ENCODE assay signal across 1 cellular context in the genomic region with DNA sequence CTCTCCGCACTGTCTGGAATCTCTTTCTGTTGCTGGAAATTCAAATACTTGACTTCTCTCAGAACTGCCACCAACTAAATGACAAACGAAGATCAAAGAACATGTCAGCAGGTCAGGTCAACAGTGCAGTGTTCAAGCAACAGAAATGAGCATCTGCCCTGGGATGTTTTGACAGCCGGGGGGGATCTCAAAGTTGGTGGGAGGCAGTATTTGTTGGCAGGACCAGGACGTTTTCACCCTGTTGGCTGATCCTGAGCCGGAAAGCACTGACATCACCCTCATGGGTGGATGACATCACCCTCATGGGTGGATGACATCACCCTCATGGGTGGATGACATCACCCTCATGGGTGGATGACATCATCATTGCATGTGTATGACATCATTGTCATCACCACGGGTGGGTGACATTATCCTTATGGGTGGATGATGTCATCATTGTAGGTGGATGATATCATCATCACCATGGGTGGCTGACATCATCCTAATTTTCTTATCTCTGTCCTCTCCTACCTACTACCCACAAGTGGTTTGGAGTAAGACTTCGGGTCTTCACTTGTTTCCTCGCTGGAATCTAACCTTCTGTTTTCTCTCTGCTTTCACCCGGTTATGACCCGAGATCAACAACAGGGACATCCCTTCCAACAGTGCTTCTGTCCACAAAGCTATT.
TF ChIP-seq lines count a peak whose summit lies in the region.

No MANE protein-coding gene starts in this region.

TF ChIP-seq in GM12878, 131 proteins besides CTCF, POLR2A, EP300 and RAD21 (continued from another document):
- TF ChIP-seq, protein P1, sequence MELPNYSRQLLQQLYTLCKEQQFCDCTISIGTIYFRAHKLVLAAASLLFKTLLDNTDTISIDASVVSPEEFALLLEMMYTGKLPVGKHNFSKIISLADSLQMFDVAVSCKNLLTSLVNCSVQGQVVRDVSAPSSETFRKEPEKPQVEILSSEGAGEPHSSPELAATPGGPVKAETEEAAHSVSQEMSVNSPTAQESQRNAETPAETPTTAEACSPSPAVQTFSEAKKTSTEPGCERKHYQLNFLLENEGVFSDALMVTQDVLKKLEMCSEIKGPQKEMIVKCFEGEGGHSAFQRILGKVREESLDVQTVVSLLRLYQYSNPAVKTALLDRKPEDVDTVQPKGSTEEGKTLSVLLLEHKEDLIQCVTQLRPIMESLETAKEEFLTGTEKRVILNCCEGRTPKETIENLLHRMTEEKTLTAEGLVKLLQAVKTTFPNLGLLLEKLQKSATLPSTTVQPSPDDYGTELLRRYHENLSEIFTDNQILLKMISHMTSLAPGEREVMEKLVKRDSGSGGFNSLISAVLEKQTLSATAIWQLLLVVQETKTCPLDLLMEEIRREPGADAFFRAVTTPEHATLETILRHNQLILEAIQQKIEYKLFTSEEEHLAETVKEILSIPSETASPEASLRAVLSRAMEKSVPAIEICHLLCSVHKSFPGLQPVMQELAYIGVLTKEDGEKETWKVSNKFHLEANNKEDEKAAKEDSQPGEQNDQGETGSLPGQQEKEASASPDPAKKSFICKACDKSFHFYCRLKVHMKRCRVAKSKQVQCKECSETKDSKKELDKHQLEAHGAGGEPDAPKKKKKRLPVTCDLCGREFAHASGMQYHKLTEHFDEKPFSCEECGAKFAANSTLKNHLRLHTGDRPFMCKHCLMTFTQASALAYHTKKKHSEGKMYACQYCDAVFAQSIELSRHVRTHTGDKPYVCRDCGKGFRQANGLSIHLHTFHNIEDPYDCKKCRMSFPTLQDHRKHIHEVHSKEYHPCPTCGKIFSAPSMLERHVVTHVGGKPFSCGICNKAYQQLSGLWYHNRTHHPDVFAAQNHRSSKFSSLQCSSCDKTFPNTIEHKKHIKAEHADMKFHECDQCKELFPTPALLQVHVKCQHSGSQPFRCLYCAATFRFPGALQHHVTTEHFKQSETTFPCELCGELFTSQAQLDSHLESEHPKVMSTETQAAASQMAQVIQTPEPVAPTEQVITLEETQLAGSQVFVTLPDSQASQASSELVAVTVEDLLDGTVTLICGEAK (IDR thresholded peaks at IDR 0.05; ENCODE audit: borderline replicate concordance), result no peak
- TF ChIP-seq, protein P2, sequence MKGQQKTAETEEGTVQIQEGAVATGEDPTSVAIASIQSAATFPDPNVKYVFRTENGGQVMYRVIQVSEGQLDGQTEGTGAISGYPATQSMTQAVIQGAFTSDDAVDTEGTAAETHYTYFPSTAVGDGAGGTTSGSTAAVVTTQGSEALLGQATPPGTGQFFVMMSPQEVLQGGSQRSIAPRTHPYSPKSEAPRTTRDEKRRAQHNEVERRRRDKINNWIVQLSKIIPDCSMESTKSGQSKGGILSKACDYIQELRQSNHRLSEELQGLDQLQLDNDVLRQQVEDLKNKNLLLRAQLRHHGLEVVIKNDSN (IDR thresholded peaks at IDR 0.05; ENCODE audit: borderline replicate concordance, extremely low read length, insufficient read depth, low read depth, low read length), result no peak
- TF ChIP-seq MTA3 (IDR thresholded peaks at IDR 0.05; ENCODE audit: borderline replicate concordance, low read length) (no peak), SMAD5 (IDR thresholded peaks at IDR 0.05; ENCODE audit: low read depth) (no peak), CREB1 (IDR thresholded peaks at IDR 0.05; ENCODE audit: low read depth) (peak; percentile 97), RB1 (IDR thresholded peaks at IDR 0.05; ENCODE audit: borderline replicate concordance) (no peak), TARDBP (IDR thresholded peaks at IDR 0.05; ENCODE audit: borderline replicate concordance) (no peak), CEBPB (IDR thresholded peaks at IDR 0.05; ENCODE audit: borderline replicate concordance in 1 of 2, low read depth in 2 of 2, low read length in 2 of 2) (no peak), RELA (IDR thresholded peaks at IDR 0.05; ENCODE audit: borderline replicate concordance, partially characterized antibody) (no peak), NBN (IDR thresholded peaks at IDR 0.05) (no peak), MEF2B (IDR thresholded peaks at IDR 0.05; ENCODE audit: partially characterized antibody, poor library complexity, severe bottlenecking) (no peak), CBX3 (IDR thresholded peaks at IDR 0.05; ENCODE audit: borderline replicate concordance, low read depth) (no peak), PAX8 (IDR thresholded peaks at IDR 0.05) (no peak), JUNB (IDR thresholded peaks at IDR 0.05) (peak; percentile 47; the same call in 1 of the 2 replicates)
- TF ChIP-seq, protein P3, sequence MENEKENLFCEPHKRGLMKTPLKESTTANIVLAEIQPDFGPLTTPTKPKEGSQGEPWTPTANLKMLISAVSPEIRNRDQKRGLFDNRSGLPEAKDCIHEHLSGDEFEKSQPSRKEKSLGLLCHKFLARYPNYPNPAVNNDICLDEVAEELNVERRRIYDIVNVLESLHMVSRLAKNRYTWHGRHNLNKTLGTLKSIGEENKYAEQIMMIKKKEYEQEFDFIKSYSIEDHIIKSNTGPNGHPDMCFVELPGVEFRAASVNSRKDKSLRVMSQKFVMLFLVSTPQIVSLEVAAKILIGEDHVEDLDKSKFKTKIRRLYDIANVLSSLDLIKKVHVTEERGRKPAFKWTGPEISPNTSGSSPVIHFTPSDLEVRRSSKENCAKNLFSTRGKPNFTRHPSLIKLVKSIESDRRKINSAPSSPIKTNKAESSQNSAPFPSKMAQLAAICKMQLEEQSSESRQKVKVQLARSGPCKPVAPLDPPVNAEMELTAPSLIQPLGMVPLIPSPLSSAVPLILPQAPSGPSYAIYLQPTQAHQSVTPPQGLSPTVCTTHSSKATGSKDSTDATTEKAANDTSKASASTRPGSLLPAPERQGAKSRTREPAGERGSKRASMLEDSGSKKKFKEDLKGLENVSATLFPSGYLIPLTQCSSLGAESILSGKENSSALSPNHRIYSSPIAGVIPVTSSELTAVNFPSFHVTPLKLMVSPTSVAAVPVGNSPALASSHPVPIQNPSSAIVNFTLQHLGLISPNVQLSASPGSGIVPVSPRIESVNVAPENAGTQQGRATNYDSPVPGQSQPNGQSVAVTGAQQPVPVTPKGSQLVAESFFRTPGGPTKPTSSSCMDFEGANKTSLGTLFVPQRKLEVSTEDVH (IDR thresholded peaks at IDR 0.05; ENCODE audit: low read depth, partially characterized antibody), result no peak
- TF ChIP-seq, protein P4, sequence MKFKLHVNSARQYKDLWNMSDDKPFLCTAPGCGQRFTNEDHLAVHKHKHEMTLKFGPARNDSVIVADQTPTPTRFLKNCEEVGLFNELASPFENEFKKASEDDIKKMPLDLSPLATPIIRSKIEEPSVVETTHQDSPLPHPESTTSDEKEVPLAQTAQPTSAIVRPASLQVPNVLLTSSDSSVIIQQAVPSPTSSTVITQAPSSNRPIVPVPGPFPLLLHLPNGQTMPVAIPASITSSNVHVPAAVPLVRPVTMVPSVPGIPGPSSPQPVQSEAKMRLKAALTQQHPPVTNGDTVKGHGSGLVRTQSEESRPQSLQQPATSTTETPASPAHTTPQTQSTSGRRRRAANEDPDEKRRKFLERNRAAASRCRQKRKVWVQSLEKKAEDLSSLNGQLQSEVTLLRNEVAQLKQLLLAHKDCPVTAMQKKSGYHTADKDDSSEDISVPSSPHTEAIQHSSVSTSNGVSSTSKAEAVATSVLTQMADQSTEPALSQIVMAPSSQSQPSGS (IDR thresholded peaks at IDR 0.05; ENCODE audit: low read length), result peak; percentile 98
- TF ChIP-seq, protein P5, sequence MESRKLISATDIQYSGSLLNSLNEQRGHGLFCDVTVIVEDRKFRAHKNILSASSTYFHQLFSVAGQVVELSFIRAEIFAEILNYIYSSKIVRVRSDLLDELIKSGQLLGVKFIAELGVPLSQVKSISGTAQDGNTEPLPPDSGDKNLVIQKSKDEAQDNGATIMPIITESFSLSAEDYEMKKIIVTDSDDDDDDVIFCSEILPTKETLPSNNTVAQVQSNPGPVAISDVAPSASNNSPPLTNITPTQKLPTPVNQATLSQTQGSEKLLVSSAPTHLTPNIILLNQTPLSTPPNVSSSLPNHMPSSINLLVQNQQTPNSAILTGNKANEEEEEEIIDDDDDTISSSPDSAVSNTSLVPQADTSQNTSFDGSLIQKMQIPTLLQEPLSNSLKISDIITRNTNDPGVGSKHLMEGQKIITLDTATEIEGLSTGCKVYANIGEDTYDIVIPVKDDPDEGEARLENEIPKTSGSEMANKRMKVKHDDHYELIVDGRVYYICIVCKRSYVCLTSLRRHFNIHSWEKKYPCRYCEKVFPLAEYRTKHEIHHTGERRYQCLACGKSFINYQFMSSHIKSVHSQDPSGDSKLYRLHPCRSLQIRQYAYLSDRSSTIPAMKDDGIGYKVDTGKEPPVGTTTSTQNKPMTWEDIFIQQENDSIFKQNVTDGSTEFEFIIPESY (IDR thresholded peaks at IDR 0.05), result no peak
- TF ChIP-seq, protein P6, sequence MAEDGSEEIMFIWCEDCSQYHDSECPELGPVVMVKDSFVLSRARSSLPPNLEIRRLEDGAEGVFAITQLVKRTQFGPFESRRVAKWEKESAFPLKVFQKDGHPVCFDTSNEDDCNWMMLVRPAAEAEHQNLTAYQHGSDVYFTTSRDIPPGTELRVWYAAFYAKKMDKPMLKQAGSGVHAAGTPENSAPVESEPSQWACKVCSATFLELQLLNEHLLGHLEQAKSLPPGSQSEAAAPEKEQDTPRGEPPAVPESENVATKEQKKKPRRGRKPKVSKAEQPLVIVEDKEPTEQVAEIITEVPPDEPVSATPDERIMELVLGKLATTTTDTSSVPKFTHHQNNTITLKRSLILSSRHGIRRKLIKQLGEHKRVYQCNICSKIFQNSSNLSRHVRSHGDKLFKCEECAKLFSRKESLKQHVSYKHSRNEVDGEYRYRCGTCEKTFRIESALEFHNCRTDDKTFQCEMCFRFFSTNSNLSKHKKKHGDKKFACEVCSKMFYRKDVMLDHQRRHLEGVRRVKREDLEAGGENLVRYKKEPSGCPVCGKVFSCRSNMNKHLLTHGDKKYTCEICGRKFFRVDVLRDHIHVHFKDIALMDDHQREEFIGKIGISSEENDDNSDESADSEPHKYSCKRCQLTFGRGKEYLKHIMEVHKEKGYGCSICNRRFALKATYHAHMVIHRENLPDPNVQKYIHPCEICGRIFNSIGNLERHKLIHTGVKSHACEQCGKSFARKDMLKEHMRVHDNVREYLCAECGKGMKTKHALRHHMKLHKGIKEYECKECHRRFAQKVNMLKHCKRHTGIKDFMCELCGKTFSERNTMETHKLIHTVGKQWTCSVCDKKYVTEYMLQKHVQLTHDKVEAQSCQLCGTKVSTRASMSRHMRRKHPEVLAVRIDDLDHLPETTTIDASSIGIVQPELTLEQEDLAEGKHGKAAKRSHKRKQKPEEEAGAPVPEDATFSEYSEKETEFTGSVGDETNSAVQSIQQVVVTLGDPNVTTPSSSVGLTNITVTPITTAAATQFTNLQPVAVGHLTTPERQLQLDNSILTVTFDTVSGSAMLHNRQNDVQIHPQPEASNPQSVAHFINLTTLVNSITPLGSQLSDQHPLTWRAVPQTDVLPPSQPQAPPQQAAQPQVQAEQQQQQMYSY (CRISPR knock-in tag; IDR thresholded peaks at IDR 0.05), result 0 out of 2 replicates have a peak, but pooled peaks have one; percentile 53
- TF ChIP-seq, protein P7, sequence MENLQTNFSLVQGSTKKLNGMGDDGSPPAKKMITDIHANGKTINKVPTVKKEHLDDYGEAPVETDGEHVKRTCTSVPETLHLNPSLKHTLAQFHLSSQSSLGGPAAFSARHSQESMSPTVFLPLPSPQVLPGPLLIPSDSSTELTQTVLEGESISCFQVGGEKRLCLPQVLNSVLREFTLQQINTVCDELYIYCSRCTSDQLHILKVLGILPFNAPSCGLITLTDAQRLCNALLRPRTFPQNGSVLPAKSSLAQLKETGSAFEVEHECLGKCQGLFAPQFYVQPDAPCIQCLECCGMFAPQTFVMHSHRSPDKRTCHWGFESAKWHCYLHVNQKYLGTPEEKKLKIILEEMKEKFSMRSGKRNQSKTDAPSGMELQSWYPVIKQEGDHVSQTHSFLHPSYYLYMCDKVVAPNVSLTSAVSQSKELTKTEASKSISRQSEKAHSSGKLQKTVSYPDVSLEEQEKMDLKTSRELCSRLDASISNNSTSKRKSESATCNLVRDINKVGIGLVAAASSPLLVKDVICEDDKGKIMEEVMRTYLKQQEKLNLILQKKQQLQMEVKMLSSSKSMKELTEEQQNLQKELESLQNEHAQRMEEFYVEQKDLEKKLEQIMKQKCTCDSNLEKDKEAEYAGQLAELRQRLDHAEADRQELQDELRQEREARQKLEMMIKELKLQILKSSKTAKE (IDR thresholded peaks at IDR 0.05; ENCODE audit: low read depth, poor library complexity, severe bottlenecking), result no peak
- TF ChIP-seq, protein P8, sequence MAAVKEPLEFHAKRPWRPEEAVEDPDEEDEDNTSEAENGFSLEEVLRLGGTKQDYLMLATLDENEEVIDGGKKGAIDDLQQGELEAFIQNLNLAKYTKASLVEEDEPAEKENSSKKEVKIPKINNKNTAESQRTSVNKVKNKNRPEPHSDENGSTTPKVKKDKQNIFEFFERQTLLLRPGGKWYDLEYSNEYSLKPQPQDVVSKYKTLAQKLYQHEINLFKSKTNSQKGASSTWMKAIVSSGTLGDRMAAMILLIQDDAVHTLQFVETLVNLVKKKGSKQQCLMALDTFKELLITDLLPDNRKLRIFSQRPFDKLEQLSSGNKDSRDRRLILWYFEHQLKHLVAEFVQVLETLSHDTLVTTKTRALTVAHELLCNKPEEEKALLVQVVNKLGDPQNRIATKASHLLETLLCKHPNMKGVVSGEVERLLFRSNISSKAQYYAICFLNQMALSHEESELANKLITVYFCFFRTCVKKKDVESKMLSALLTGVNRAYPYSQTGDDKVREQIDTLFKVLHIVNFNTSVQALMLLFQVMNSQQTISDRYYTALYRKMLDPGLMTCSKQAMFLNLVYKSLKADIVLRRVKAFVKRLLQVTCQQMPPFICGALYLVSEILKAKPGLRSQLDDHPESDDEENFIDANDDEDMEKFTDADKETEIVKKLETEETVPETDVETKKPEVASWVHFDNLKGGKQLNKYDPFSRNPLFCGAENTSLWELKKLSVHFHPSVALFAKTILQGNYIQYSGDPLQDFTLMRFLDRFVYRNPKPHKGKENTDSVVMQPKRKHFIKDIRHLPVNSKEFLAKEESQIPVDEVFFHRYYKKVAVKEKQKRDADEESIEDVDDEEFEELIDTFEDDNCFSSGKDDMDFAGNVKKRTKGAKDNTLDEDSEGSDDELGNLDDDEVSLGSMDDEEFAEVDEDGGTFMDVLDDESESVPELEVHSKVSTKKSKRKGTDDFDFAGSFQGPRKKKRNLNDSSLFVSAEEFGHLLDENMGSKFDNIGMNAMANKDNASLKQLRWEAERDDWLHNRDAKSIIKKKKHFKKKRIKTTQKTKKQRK (IDR thresholded peaks at IDR 0.05; ENCODE audit: low read depth, low read length), result no peak
